1 cellular context compared by ENCODE assay signal in genomic region chr11:63573881-63574855, GRCh38.
A peak's percentile ranks its signal among the peaks of the same experiment; 100 is the strongest.
TF ChIP-seq lines count a peak whose summit lies in the region.

No MANE protein-coding gene starts in this region.

TF ChIP-seq in IMR-90, 13 proteins besides CTCF, POLR2A, EP300 and RAD21:
- peak; percentile 68; the same call in 1 of the 2 replicates for TF ChIP-seq USF2 (IDR thresholded peaks at IDR 0.05; ENCODE audit: low read depth, low read length)
- TF ChIP-seq MAFK (IDR thresholded peaks at IDR 0.05; ENCODE audit: low read depth, low read length) = no peak
- no peak for TF ChIP-seq NFE2L2 (IDR thresholded peaks at IDR 0.05; ENCODE audit: low read depth, low read length)
- no peak for TF ChIP-seq FOS (IDR thresholded peaks at IDR 0.05; ENCODE audit: low read depth, low read length)
- TF ChIP-seq BHLHE40 (IDR thresholded peaks at IDR 0.05; ENCODE audit: low read depth, low read length) = no peak
- TF ChIP-seq CEBPB (IDR thresholded peaks at IDR 0.05; ENCODE audit: low read depth, low read length) = no peak
